19 cellular contexts compared by ENCODE assay signal in the genomic region with DNA sequence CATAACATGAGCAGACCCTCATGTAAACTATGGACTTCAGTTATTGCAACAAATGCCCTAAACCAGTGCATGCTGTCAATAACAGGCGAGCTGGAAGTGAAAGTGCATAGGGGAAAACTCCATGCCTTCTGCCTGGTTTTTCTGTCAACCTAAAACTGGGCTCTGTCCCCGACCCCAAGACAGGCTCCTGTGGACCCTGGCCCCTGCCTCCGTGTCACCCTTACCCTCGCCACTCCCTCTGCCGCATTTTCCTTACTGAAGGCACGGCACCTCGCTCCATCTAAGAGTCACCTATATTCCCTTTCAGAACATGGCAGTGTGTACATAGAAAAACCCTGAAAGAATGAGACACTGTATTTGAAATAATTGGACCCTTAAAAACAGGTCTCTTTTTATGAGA.
A peak's percentile ranks its signal among the peaks of the same experiment; 100 is the strongest.
DNase-seq lines count a peak whose midpoint lies in the region; ATAC-seq and TF ChIP-seq lines count a peak whose summit lies in the region.
"Had no signal": no experiment of that assay in that cellular context is flagged by ENCODE, and none has a peak within 500 bp of the region (broad histone marks: within the 10 kb centered on the region; RNA-seq: fewer than 3 reads in every experiment).

No MANE protein-coding gene starts in this region.

- no peaks in the 10 kb centered on the region for H3K79me2 ChIP-seq in osteoblast (ENCODE audit: insufficient read depth, low read length)

- H3K4me3 Mint-ChIP-seq in natural killer cell treated with Interleukin-12 subunit alpha and Interleukin-12 subunit beta and Interleukin-15 and Interleukin-18, amount 100 ng/mL, for 72 hours, result no peak overlapping the region
- H3K4me3 Mint-ChIP-seq in natural killer cell, result no peak overlapping the region
- no peak overlapping the region for H3K4me3 Mint-ChIP-seq in stimulated activated memory B cell treated with anti-CD40 and anti-IgM and Interleukin-4, amounts not matched to agents 10 μg/mL and 1 μg/mL and 100 μg/mL, for 72 hours
- H3K4me3 Mint-ChIP-seq: B cell; CD4-positive, alpha-beta T cell; CD8-positive, alpha-beta T cell had no signal

- peaks cover 11% of the 10 kb centered on the region for H3K4me1 ChIP-seq in osteoblast (ENCODE audit: insufficient read depth, low read length)
- no peaks in the 10 kb centered on the region for H3K4me1 ChIP-seq in spleen
- H3K4me1 ChIP-seq: A549, Caco-2 had no signal

- peak; percentile 28 for DNase-seq in natural killer cell treated with Interleukin-12 subunit alpha and Interleukin-12 subunit beta and Interleukin-15 and Interleukin-18, amount 100 ng/mL, for 72 hours (ENCODE audit: low spot score)
- DNase-seq in natural killer cell, result no peak
- DNase-seq in osteoblast (ENCODE audit: insufficient read length, low spot score, missing footprints), result peak; percentile 63
- peak; percentile 51 for DNase-seq in spleen
- DNase-seq in OCI-M2 (lab: John Stamatoyannopoulos, UW; ENCODE audit: unreplicated experiment), result no peak
- DNase-seq: AML-193; Caco-2; Calu3; CD4-positive, alpha-beta T cell; CD8-positive, alpha-beta T cell; DND-41; EL; GDM1 had no signal

- no peak overlapping the region for H3K4me3 ChIP-seq in osteoblast (ENCODE audit: insufficient read depth, low read length)
- H3K4me3 ChIP-seq in spleen, result no peak overlapping the region
- H3K4me3 ChIP-seq: A549; BLaER1 treated with 17β-estradiol and CSF1 and Interleukin-3, amounts not matched to agents 10 nM and 100 nM; GM12878 had no signal

- intact Hi-C loops in natural killer cell (cut with micrococcal nuclease) (no loop called here), spleen (cut with DNase I; ENCODE audit: low total_unique reads) (no loop called here)

- H3K9me3 ChIP-seq in osteoblast (ENCODE audit: low read depth, low read length) (no peaks in the 10 kb centered on the region), spleen (no peaks in the 10 kb centered on the region)
- H3K9me3 ChIP-seq: A549; BLaER1 treated with 17β-estradiol and CSF1 and Interleukin-3, amounts not matched to agents 10 nM and 100 nM; Caco-2 had no signal

- no peak overlapping the region for H3K27ac Mint-ChIP-seq in natural killer cell treated with Interleukin-12 subunit alpha and Interleukin-12 subunit beta and Interleukin-15 and Interleukin-18, amount 100 ng/mL, for 72 hours
- no peak overlapping the region for H3K27ac Mint-ChIP-seq in natural killer cell
- no peak overlapping the region for H3K27ac Mint-ChIP-seq in stimulated activated memory B cell treated with anti-CD40 and anti-IgM and Interleukin-4, amounts not matched to agents 10 μg/mL and 1 μg/mL and 100 μg/mL, for 72 hours
- H3K27ac Mint-ChIP-seq: B cell; CD4-positive, alpha-beta T cell; CD8-positive, alpha-beta T cell had no signal

- H3K4me2 ChIP-seq in osteoblast (ENCODE audit: insufficient read depth, low read length), result no peak overlapping the region
- H3K4me2 ChIP-seq: A549; BLaER1 treated with 17β-estradiol and CSF1 and Interleukin-3, amounts not matched to agents 10 nM and 100 nM had no signal

- ATAC-seq in natural killer cell treated with Interleukin-12 subunit alpha and Interleukin-12 subunit beta and Interleukin-15 and Interleukin-18, amount 100 ng/mL, for 72 hours, result no peak
- no peak for ATAC-seq in natural killer cell
- no peak for ATAC-seq in stimulated activated memory B cell treated with anti-CD40 and anti-IgM and Interleukin-4, amounts not matched to agents 10 μg/mL and 1 μg/mL and 100 μg/mL, for 72 hours
- ATAC-seq: A549; CD8-positive, alpha-beta T cell; GM12878 had no signal

- no peak for TF ChIP-seq CTCF in natural killer cell (IDR thresholded peaks at IDR 0.05)
- no peak for TF ChIP-seq CTCF in osteoblast (IDR thresholded peaks at IDR 0.05; ENCODE audit: extremely low read depth, low read depth, low read length)
- TF ChIP-seq CTCF in spleen (IDR thresholded peaks at IDR 0.05 in 8 of 11, conservative IDR thresholded peaks at IDR 0.05 in 3 of 11), result no peak

- 79 to 90% (median 87%) methylated on average over 7 of the region's 7 CpGs for WGBS in spleen, 5 donors

- H3K9me3 Mint-ChIP-seq in natural killer cell treated with Interleukin-12 subunit alpha and Interleukin-12 subunit beta and Interleukin-15 and Interleukin-18, amount 100 ng/mL, for 72 hours, result no peaks in the 10 kb centered on the region
- H3K9me3 Mint-ChIP-seq in natural killer cell, result no peaks in the 10 kb centered on the region
- H3K9me3 Mint-ChIP-seq in stimulated activated memory B cell treated with anti-CD40 and anti-IgM and Interleukin-4, amounts not matched to agents 10 μg/mL and 1 μg/mL and 100 μg/mL, for 72 hours, result no peaks in the 10 kb centered on the region
- H3K9me3 Mint-ChIP-seq: CD4-positive, alpha-beta T cell; CD8-positive, alpha-beta T cell had no signal

- no peak for TF ChIP-seq POLR2A in spleen (IDR thresholded peaks at IDR 0.05)

- H3K27ac ChIP-seq in osteoblast (ENCODE audit: low read depth, low read length) (no peak overlapping the region), spleen (no peak overlapping the region)
- H3K27ac ChIP-seq: 22Rv1; A549; BLaER1 treated with 17β-estradiol and CSF1 and Interleukin-3, amounts not matched to agents 10 nM and 100 nM had no signal

- H3K36me3 Mint-ChIP-seq in natural killer cell treated with Interleukin-12 subunit alpha and Interleukin-12 subunit beta and Interleukin-15 and Interleukin-18, amount 100 ng/mL, for 72 hours, result no peaks in the 10 kb centered on the region
- H3K36me3 Mint-ChIP-seq in natural killer cell, result no peaks in the 10 kb centered on the region
- no peaks in the 10 kb centered on the region for H3K36me3 Mint-ChIP-seq in stimulated activated memory B cell treated with anti-CD40 and anti-IgM and Interleukin-4, amounts not matched to agents 10 μg/mL and 1 μg/mL and 100 μg/mL, for 72 hours
- H3K36me3 Mint-ChIP-seq: CD8-positive, alpha-beta T cell had no signal

- H3K4me1 Mint-ChIP-seq in natural killer cell treated with Interleukin-12 subunit alpha and Interleukin-12 subunit beta and Interleukin-15 and Interleukin-18, amount 100 ng/mL, for 72 hours (ENCODE audit: low read depth in 2 of 2), result no peaks in the 10 kb centered on the region
- no peaks in the 10 kb centered on the region for H3K4me1 Mint-ChIP-seq in natural killer cell
- H3K4me1 Mint-ChIP-seq in stimulated activated memory B cell treated with anti-CD40 and anti-IgM and Interleukin-4, amounts not matched to agents 10 μg/mL and 1 μg/mL and 100 μg/mL, for 72 hours, result no peaks in the 10 kb centered on the region
- H3K4me1 Mint-ChIP-seq: B cell had no signal

- H3K27me3 Mint-ChIP-seq in natural killer cell treated with Interleukin-12 subunit alpha and Interleukin-12 subunit beta and Interleukin-15 and Interleukin-18, amount 100 ng/mL, for 72 hours, result peaks cover 0 to 5% of the 10 kb centered on the region in 2 donors
- H3K27me3 Mint-ChIP-seq in natural killer cell (ENCODE audit: low read depth in 2 of 2), result peaks cover 0 to 3% of the 10 kb centered on the region in 2 donors
- H3K27me3 Mint-ChIP-seq in stimulated activated memory B cell treated with anti-CD40 and anti-IgM and Interleukin-4, amounts not matched to agents 10 μg/mL and 1 μg/mL and 100 μg/mL, for 72 hours, result peaks cover 24% of the 10 kb centered on the region

- H3K27me3 ChIP-seq in osteoblast (ENCODE audit: insufficient read depth, low read length), result peaks cover 4% of the 10 kb centered on the region
- peaks cover 0 to 13% (median 0%) of the 10 kb centered on the region in 7 donors for H3K27me3 ChIP-seq in spleen (replicated peaks in 1 of 7)
- H3K27me3 ChIP-seq: BLaER1 treated with 17β-estradiol and CSF1 and Interleukin-3, amounts not matched to agents 10 nM and 100 nM had no signal

- H2AFZ ChIP-seq in osteoblast (ENCODE audit: low read length), result no peak overlapping the region

- peaks cover 2% of the 10 kb centered on the region for H4K20me1 ChIP-seq in osteoblast (ENCODE audit: insufficient read depth, low read length)
- H4K20me1 ChIP-seq: BLaER1 treated with 17β-estradiol and CSF1 and Interleukin-3, amounts not matched to agents 10 nM and 100 nM had no signal

- H3K36me3 ChIP-seq in osteoblast (ENCODE audit: insufficient read depth, low read length), result no peaks in the 10 kb centered on the region
- no peaks in the 10 kb centered on the region for H3K36me3 ChIP-seq in spleen
- H3K36me3 ChIP-seq: BLaER1 treated with 17β-estradiol and CSF1 and Interleukin-3, amounts not matched to agents 10 nM and 100 nM had no signal

Comparison
In these comparisons a context has a peak if more than half of its experiments do, and no peak if none do; other contexts are left out.
1. DNase-seq: peak in natural killer cell treated with Interleukin-12 subunit alpha and Interleukin-12 subunit beta and Interleukin-15 and Interleukin-18, amount 100 ng/mL, for 72 hours (single experiment), osteoblast (single experiment) and spleen (single experiment); none in natural killer cell (single experiment) and OCI-M2 (single experiment).